ENCODE assay signal across 9 cellular contexts in genomic region chr7:100544949-100545635, GRCh38. TPM values are rescaled to one million over a fixed set of nuclear protein-coding genes. Genes with fewer than 3 reads are reported as not detected.
DNase-seq lines count a peak whose midpoint lies in the region; ATAC-seq and TF ChIP-seq lines count a peak whose summit lies in the region.
"Had no signal": no experiment of that assay in that cellular context is flagged by ENCODE, and none has a peak within 500 bp of the region (broad histone marks: within the 10 kb centered on the region; RNA-seq: fewer than 3 reads in every experiment).

No MANE protein-coding gene starts in this region.

- CTCF ChIA-PET in activated CD8-positive, alpha-beta T cell treated with anti-CD3 and anti-CD28 coated beads, Interleukin-2, amount 10 ng/mL, durations not matched to agents 7 days and 5 days (lab: Charles Lee): interaction anchor here (0.7 to 11.8 kb wide), 8 partner anchors 15 to 161 kb away, joined by 3 to 213 read pairs (median 4); partner anchors contain the start of genes FBXO24, LRCH4 and POP7

- no peak for TF ChIP-seq CTCF in HFFc6 (IDR thresholded peaks at IDR 0.05)
- no peak for TF ChIP-seq CTCF in right atrium auricular region (IDR thresholded peaks at IDR 0.05)
- no peak for TF ChIP-seq CTCF in BE2C (IDR thresholded peaks at IDR 0.05; ENCODE audit: low read depth, low read length)

- H3K36me3 ChIP-seq in CD4-positive, CD25-positive, alpha-beta regulatory T cell (ENCODE audit: control insufficient read depth, insufficient read depth, low read length): no peaks in the 10 kb centered on the region
- no peaks in the 10 kb centered on the region for H3K36me3 ChIP-seq in right atrium auricular region
- no peaks in the 10 kb centered on the region; the same call in 1 of the 2 replicates for H3K36me3 ChIP-seq in BE2C

- H3K27ac ChIP-seq in CD4-positive, CD25-positive, alpha-beta regulatory T cell (ENCODE audit: insufficient read depth, low read length, poor library complexity, severe bottlenecking): peak overlapping the region; percentile 84
- H3K27ac ChIP-seq in right atrium auricular region: peak overlapping the region; percentile 85 to 88

- no peaks in the 10 kb centered on the region for H3K9me3 ChIP-seq in CD4-positive, CD25-positive, alpha-beta regulatory T cell (ENCODE audit: control insufficient read depth in 2 of 2, low read length in 2 of 2)
- no peaks in the 10 kb centered on the region for H3K9me3 ChIP-seq in right atrium auricular region
- no peaks in the 10 kb centered on the region for H3K9me3 ChIP-seq in BE2C

- peaks cover 18% of the 10 kb centered on the region for H3K36me3 Mint-ChIP-seq in CD4-positive, CD25-positive, alpha-beta regulatory T cell
- H3K36me3 Mint-ChIP-seq in HFFc6 (ENCODE audit: low read depth): no peaks in the 10 kb centered on the region
- H3K36me3 Mint-ChIP-seq in activated CD8-positive, alpha-beta T cell treated with anti-CD3 and anti-CD28 coated beads, Interleukin-2, amount 10 ng/mL, durations not matched to agents 7 days and 5 days (ENCODE audit: low read depth): peaks cover 43% of the 10 kb centered on the region

- peaks cover 41 to 97% (median 79%) of the 10 kb centered on the region in 4 donors for H3K4me1 Mint-ChIP-seq in CD4-positive, CD25-positive, alpha-beta regulatory T cell
- H3K4me1 Mint-ChIP-seq in HFFc6 (ENCODE audit: low read depth): peaks cover 63% of the 10 kb centered on the region
- peaks cover 97% of the 10 kb centered on the region for H3K4me1 Mint-ChIP-seq in activated CD8-positive, alpha-beta T cell treated with anti-CD3 and anti-CD28 coated beads, Interleukin-2, amount 10 ng/mL, durations not matched to agents 7 days and 5 days (ENCODE audit: low read depth)
- peaks cover 100% of the 10 kb centered on the region for H3K4me1 Mint-ChIP-seq in stimulated activated naive CD8-positive, alpha-beta T cell treated with anti-CD3 and anti-CD28 coated beads, Interleukin-15, amount 100 ng/mL, for 72 hours

- ATAC-seq in CD4-positive, CD25-positive, alpha-beta regulatory T cell (ENCODE audit: low read depth in 2 of 2): no peak
- peak; percentile 46 for ATAC-seq in activated CD8-positive, alpha-beta T cell treated with anti-CD3 and anti-CD28 coated beads, Interleukin-2, amount 10 ng/mL, durations not matched to agents 7 days and 5 days
- ATAC-seq in stimulated activated naive CD8-positive, alpha-beta T cell treated with anti-CD3 and anti-CD28 coated beads, Interleukin-15, amount 100 ng/mL, for 72 hours: peak; percentile 66

- DNase-seq in CD4-positive, CD25-positive, alpha-beta regulatory T cell: no peak
- DNase-seq in HFFc6 (no peak), right atrium auricular region (ENCODE audit: low spot score) (no peak), CD1c-positive myeloid dendritic cell (ENCODE audit: extremely low spot score) (no peak), COR-L47 (lab: John Stamatoyannopoulos, UW) (no peak), BE2C (no peak)
- no peak for DNase-seq in activated CD8-positive, alpha-beta T cell treated with anti-CD3 and anti-CD28 coated beads, Interleukin-2, amount 10 ng/mL, durations not matched to agents 7 days and 5 days
- no peak for DNase-seq in stimulated activated naive CD8-positive, alpha-beta T cell treated with anti-CD3 and anti-CD28 coated beads, Interleukin-15, amount 100 ng/mL, for 72 hours

- H3K4me3 Mint-ChIP-seq in CD4-positive, CD25-positive, alpha-beta regulatory T cell: peak overlapping the region; percentile 78 to 94 (median 84)
- peak overlapping the region; percentile 68 for H3K4me3 Mint-ChIP-seq in HFFc6
- H3K4me3 Mint-ChIP-seq in activated CD8-positive, alpha-beta T cell treated with anti-CD3 and anti-CD28 coated beads, Interleukin-2, amount 10 ng/mL, durations not matched to agents 7 days and 5 days: peak overlapping the region; percentile 57
- peak overlapping the region; percentile 85 to 97 for H3K4me3 Mint-ChIP-seq in stimulated activated naive CD8-positive, alpha-beta T cell treated with anti-CD3 and anti-CD28 coated beads, Interleukin-15, amount 100 ng/mL, for 72 hours

- no peaks in the 10 kb centered on the region for H3K27me3 ChIP-seq in CD4-positive, CD25-positive, alpha-beta regulatory T cell (ENCODE audit: control insufficient read depth, insufficient read depth, low read length)
- no peaks in the 10 kb centered on the region for H3K27me3 ChIP-seq in right atrium auricular region
- H3K27me3 ChIP-seq in BE2C: no peaks in the 10 kb centered on the region

- H3K9me3 Mint-ChIP-seq in CD4-positive, CD25-positive, alpha-beta regulatory T cell: peaks cover 0 to 1% (median 0%) of the 10 kb centered on the region in 7 donors
- H3K9me3 Mint-ChIP-seq in HFFc6: no peaks in the 10 kb centered on the region
- H3K9me3 Mint-ChIP-seq in activated CD8-positive, alpha-beta T cell treated with anti-CD3 and anti-CD28 coated beads, Interleukin-2, amount 10 ng/mL, durations not matched to agents 7 days and 5 days (ENCODE audit: insufficient read depth): no peaks in the 10 kb centered on the region
- H3K9me3 Mint-ChIP-seq in stimulated activated naive CD8-positive, alpha-beta T cell treated with anti-CD3 and anti-CD28 coated beads, Interleukin-15, amount 100 ng/mL, for 72 hours: no peaks in the 10 kb centered on the region

- POLR2A ChIA-PET in activated CD8-positive, alpha-beta T cell treated with anti-CD3 and anti-CD28 coated beads, Interleukin-2, amount 10 ng/mL, durations not matched to agents 7 days and 5 days (lab: Charles Lee): interaction anchor here (0.8 to 2.2 kb wide), 4 partner anchors 38 to 443 kb away, joined by 3 to 12 read pairs (median 4); partner anchors contain the start of genes AP4M1 and TSC22D4

- H3K27me3 Mint-ChIP-seq in CD4-positive, CD25-positive, alpha-beta regulatory T cell: no peaks in the 10 kb centered on the region
- 0 out of 2 replicates have a peak, but pooled peaks cover 1% of the 10 kb centered on the region for H3K27me3 Mint-ChIP-seq in HFFc6 (ENCODE audit: insufficient read depth)
- H3K27me3 Mint-ChIP-seq in activated CD8-positive, alpha-beta T cell treated with anti-CD3 and anti-CD28 coated beads, Interleukin-2, amount 10 ng/mL, durations not matched to agents 7 days and 5 days (ENCODE audit: low read depth): no peaks in the 10 kb centered on the region
- H3K27me3 Mint-ChIP-seq in stimulated activated naive CD8-positive, alpha-beta T cell treated with anti-CD3 and anti-CD28 coated beads, Interleukin-15, amount 100 ng/mL, for 72 hours: no peaks in the 10 kb centered on the region

- peaks cover 93% of the 10 kb centered on the region for H3K4me1 ChIP-seq in CD4-positive, CD25-positive, alpha-beta regulatory T cell (ENCODE audit: control insufficient read depth, insufficient read depth, low read length, poor library complexity, severe bottlenecking)
- H3K4me1 ChIP-seq in right atrium auricular region (peaks cover 0 to 57% of the 10 kb centered on the region in 2 donors), BE2C (peaks cover 22% of the 10 kb centered on the region)

- peak overlapping the region; percentile 90 to 99 (median 92) for H3K27ac Mint-ChIP-seq in CD4-positive, CD25-positive, alpha-beta regulatory T cell
- peak overlapping the region; percentile 89 for H3K27ac Mint-ChIP-seq in HFFc6
- H3K27ac Mint-ChIP-seq in activated CD8-positive, alpha-beta T cell treated with anti-CD3 and anti-CD28 coated beads, Interleukin-2, amount 10 ng/mL, durations not matched to agents 7 days and 5 days: peak overlapping the region; percentile 87
- peak overlapping the region; percentile 92 to 95 for H3K27ac Mint-ChIP-seq in stimulated activated naive CD8-positive, alpha-beta T cell treated with anti-CD3 and anti-CD28 coated beads, Interleukin-15, amount 100 ng/mL, for 72 hours

- peak overlapping the region; percentile 84 for H3K4me3 ChIP-seq in CD4-positive, CD25-positive, alpha-beta regulatory T cell (ENCODE audit: low read depth, low read length)
- H3K4me3 ChIP-seq in right atrium auricular region: no peak overlapping the region
- no peak overlapping the region for H3K4me3 ChIP-seq in BE2C (ENCODE audit: low read depth, low read length)

RNA-seq across cellular contexts. Expression of gene AGFG2, which starts 6.1 kb away (rescaled TPM):
- total RNA-seq in CD4-positive, CD25-positive, alpha-beta regulatory T cell: 40.8 TPM
- 10 to 100 TPM; 11.7 to 21.6 (median 16.0) TPM for polyA plus RNA-seq in CD4-positive, CD25-positive, alpha-beta regulatory T cell
- total RNA-seq in HFFc6 (2021; fragmentation: NEBNext Ultra II Directional; extraction: Animal tissue kit (Norgen Biotek cat#: 25700)): 10 to 100 TPM; 14.4 to 21.4 (median 18.9) TPM
- total RNA-seq in activated CD8-positive, alpha-beta T cell treated with anti-CD3 and anti-CD28 coated beads, Interleukin-2, amount 10 ng/mL, durations not matched to agents 7 days and 5 days: 10 to 100 TPM; 43.0 to 46.0 TPM
- 10 to 100 TPM; 16.4 to 25.8 TPM for total RNA-seq in right atrium auricular region
- 17.0 TPM for polyA plus RNA-seq in BE2C (2012; ENCODE audit: insufficient read depth, insufficient read length, low read depth)

RNA-seq across cellular contexts. Expression of gene SAP25, which starts 28.6 kb away (rescaled TPM):
- total RNA-seq in CD4-positive, CD25-positive, alpha-beta regulatory T cell: 47.4 TPM
- polyA plus RNA-seq in CD4-positive, CD25-positive, alpha-beta regulatory T cell: under 1 TPM in 1 of 4 donors, not detected in 3; 0.47 TPM
- total RNA-seq in HFFc6 (2021; fragmentation: NEBNext Ultra II Directional; extraction: Animal tissue kit (Norgen Biotek cat#: 25700)): under 1 TPM in 3 of 6 experiments, not detected in 3; 0.40 to 0.87 (median 0.55) TPM
- 10 to 100 TPM; 29.8 to 30.0 TPM for total RNA-seq in activated CD8-positive, alpha-beta T cell treated with anti-CD3 and anti-CD28 coated beads, Interleukin-2, amount 10 ng/mL, durations not matched to agents 7 days and 5 days
- total RNA-seq in right atrium auricular region: not detected
- 7.0 TPM for polyA plus RNA-seq in BE2C (2012; ENCODE audit: insufficient read depth, insufficient read length, low read depth)

RNA-seq across cellular contexts. Expression of gene LRCH4, which starts 40.8 kb away (rescaled TPM):
- total RNA-seq in CD4-positive, CD25-positive, alpha-beta regulatory T cell: 350 TPM
- 100 to 1,000 TPM; 115 to 136 (median 126) TPM for polyA plus RNA-seq in CD4-positive, CD25-positive, alpha-beta regulatory T cell
- 10 to 100 TPM; 34.7 to 40.6 (median 38.5) TPM for total RNA-seq in HFFc6 (2021; fragmentation: NEBNext Ultra II Directional; extraction: Animal tissue kit (Norgen Biotek cat#: 25700))
- 100 to 1,000 TPM; 191 to 193 TPM for total RNA-seq in activated CD8-positive, alpha-beta T cell treated with anti-CD3 and anti-CD28 coated beads, Interleukin-2, amount 10 ng/mL, durations not matched to agents 7 days and 5 days
- total RNA-seq in right atrium auricular region: 10 to 100 TPM; 23.0 to 46.2 TPM
- polyA plus RNA-seq in BE2C (2012; ENCODE audit: insufficient read depth, insufficient read length, low read depth): 200 TPM

RNA-seq across cellular contexts. Expression of gene FBXO24, which starts 41.0 kb away (rescaled TPM):
- total RNA-seq in CD4-positive, CD25-positive, alpha-beta regulatory T cell: not detected
- under 1 TPM in 3 of 4 donors, not detected in 1; 0.21 to 0.26 (median 0.22) TPM for polyA plus RNA-seq in CD4-positive, CD25-positive, alpha-beta regulatory T cell
- under 1 TPM; 0.20 to 0.47 (median 0.28) TPM for total RNA-seq in HFFc6 (2021; fragmentation: NEBNext Ultra II Directional; extraction: Animal tissue kit (Norgen Biotek cat#: 25700))
- total RNA-seq in activated CD8-positive, alpha-beta T cell treated with anti-CD3 and anti-CD28 coated beads, Interleukin-2, amount 10 ng/mL, durations not matched to agents 7 days and 5 days: under 1 TPM; 0.37 to 0.45 TPM
- under 1 TPM in 1 of 2 donors, not detected in 1; 0.20 TPM for total RNA-seq in right atrium auricular region
- 3.0 TPM for polyA plus RNA-seq in BE2C (2012; ENCODE audit: insufficient read depth, insufficient read length, low read depth)
- total RNA-seq: glomerular endothelial cell had no signal

RNA-seq across cellular contexts. Expression of gene PCOLCE, which starts 57.1 kb away (rescaled TPM):
- 2.8 TPM for total RNA-seq in CD4-positive, CD25-positive, alpha-beta regulatory T cell
- 1 to 10 TPM in 1 of 4 donors, under 1 TPM in 2, not detected in 1; 0.23 to 1.5 (median 0.89) TPM for polyA plus RNA-seq in CD4-positive, CD25-positive, alpha-beta regulatory T cell
- 100 to 1,000 TPM; 291 to 396 (median 388) TPM for total RNA-seq in HFFc6 (2021; fragmentation: NEBNext Ultra II Directional; extraction: Animal tissue kit (Norgen Biotek cat#: 25700))
- total RNA-seq in activated CD8-positive, alpha-beta T cell treated with anti-CD3 and anti-CD28 coated beads, Interleukin-2, amount 10 ng/mL, durations not matched to agents 7 days and 5 days: 10 to 100 TPM; 17.0 to 17.6 TPM
- total RNA-seq in right atrium auricular region: 10 to 100 TPM; 25.4 to 39.0 TPM
- polyA plus RNA-seq in BE2C (2012; ENCODE audit: insufficient read depth, insufficient read length, low read depth): 923 TPM

Comparison
In these comparisons a context has a peak if more than half of its experiments do, and no peak if none do; other contexts are left out.
1. ATAC-seq: peak in activated CD8-positive, alpha-beta T cell treated with anti-CD3 and anti-CD28 coated beads, Interleukin-2, amount 10 ng/mL, durations not matched to agents 7 days and 5 days (single experiment) and stimulated activated naive CD8-positive, alpha-beta T cell treated with anti-CD3 and anti-CD28 coated beads, Interleukin-15, amount 100 ng/mL, for 72 hours (single experiment); none in CD4-positive, CD25-positive, alpha-beta regulatory T cell (0 of 2).
2. RNA of gene SAP25, which starts 28.6 kb away (total RNA-seq): 47.4 TPM in CD4-positive, CD25-positive, alpha-beta regulatory T cell (single experiment) and 29.8 to 30.0 TPM in activated CD8-positive, alpha-beta T cell treated with anti-CD3 and anti-CD28 coated beads, Interleukin-2, amount 10 ng/mL, durations not matched to agents 7 days and 5 days; 0.40 to 0.87 TPM in HFFc6 and not detected in right atrium auricular region; every median in the first group is over 10 times any median in the second.
3. Peak in every context shown above with its lines, with median percentiles within 50 percentile points of each other: H3K27ac Mint-ChIP-seq and H3K4me3 Mint-ChIP-seq.